Comparison of ENCODE assay signal across 16 cellular contexts in genomic region chr10:114681542-114681941, GRCh38. TPM values are rescaled to one million over a fixed set of nuclear protein-coding genes. Genes with fewer than 3 reads are reported as not detected.
DNase-seq lines count a peak whose midpoint lies in the region; ATAC-seq and TF ChIP-seq lines count a peak whose summit lies in the region.
"Had no signal": no experiment of that assay in that cellular context is flagged by ENCODE, and none has a peak within 500 bp of the region (broad histone marks: within the 10 kb centered on the region; RNA-seq: fewer than 3 reads in every experiment).

No MANE protein-coding gene starts in this region.

- H3K36me3 Mint-ChIP-seq in type B pancreatic cell = no peaks in the 10 kb centered on the region

- H3K27me3 Mint-ChIP-seq in type B pancreatic cell = no peaks in the 10 kb centered on the region

- no peak overlapping the region for H3K27ac Mint-ChIP-seq in type B pancreatic cell
- H3K27ac Mint-ChIP-seq: effector memory CD8-positive, alpha-beta T cell; H9 had no signal

- no peak for ATAC-seq in activated CD4-positive, CD25-positive, alpha-beta regulatory T cell treated with anti-CD3 and anti-CD28 coated beads, Interleukin-2, amount 50 U/mL, for 24 hours
- no peak for ATAC-seq in HG02970 (IDR thresholded peaks at IDR 0.05; ENCODE audit: low FRiP score, unreplicated experiment)
- ATAC-seq: effector memory CD8-positive, alpha-beta T cell had no signal

- H3K4me3 Mint-ChIP-seq in type B pancreatic cell = no peak overlapping the region
- H3K4me3 Mint-ChIP-seq: effector memory CD8-positive, alpha-beta T cell; H9 had no signal

- H3K9me3 Mint-ChIP-seq in type B pancreatic cell = no peaks in the 10 kb centered on the region
- H3K9me3 Mint-ChIP-seq: effector memory CD8-positive, alpha-beta T cell; H9 had no signal

- no peaks in the 10 kb centered on the region for H3K36me3 ChIP-seq in BE2C
- H3K36me3 ChIP-seq: ovary had no signal

- H3K4me1 Mint-ChIP-seq in type B pancreatic cell (ENCODE audit: unreplicated experiment) = peaks cover 51% of the 10 kb centered on the region

- H3K9me3 ChIP-seq in BE2C = no peaks in the 10 kb centered on the region
- H3K9me3 ChIP-seq: ovary had no signal

- H3K4me3 ChIP-seq in BE2C (ENCODE audit: low read depth, low read length) (peak overlapping the region; percentile 75), choroid plexus epithelial cell (ENCODE audit: low read depth, low read length) (no peak overlapping the region)
- H3K4me3 ChIP-seq: ovary had no signal

- DNase-seq in BE2C (peak; percentile 42), NCI-H345 (lab: John Stamatoyannopoulos, UW) (peak; percentile 81), choroid plexus epithelial cell (ENCODE audit: low read depth) (peak; percentile 24), left kidney (ENCODE audit: low read depth, low spot score) (peak; percentile 55), type B pancreatic cell (ENCODE audit: extremely low spot score, unreplicated experiment) (no peak), AG08395 (ENCODE audit: low spot score) (no peak)
- DNase-seq: activated CD4-positive, CD25-positive, alpha-beta regulatory T cell; activated naive CD4-positive, alpha-beta T cell treated with Interleukin-2 at 50 U/mL for 16 hours; effector memory CD8-positive, alpha-beta T cell; GF-D8; H9; NCI-H1694 treated with DMSO at 0.1 percent for 48 hours; ovary; trophoblast cell had no signal

- no peaks in the 10 kb centered on the region for H3K27me3 ChIP-seq in BE2C
- H3K27me3 ChIP-seq: ovary had no signal

- TF ChIP-seq CTCF in BE2C (IDR thresholded peaks at IDR 0.05; ENCODE audit: low read depth, low read length) = no peak
- no peak for TF ChIP-seq CTCF in choroid plexus epithelial cell (conservative IDR thresholded peaks at IDR 0.05; ENCODE audit: low read depth, low read length)
- TF ChIP-seq CTCF in type B pancreatic cell (conservative IDR thresholded peaks at IDR 0.05) = no peak

- H3K4me1 ChIP-seq in BE2C = peaks cover 28% of the 10 kb centered on the region

RNA-seq across cellular contexts. Expression of gene ABLIM1, which starts 23.5 kb away (rescaled TPM):
- 44.0 TPM for polyA plus RNA-seq in BE2C (2012; ENCODE audit: insufficient read depth, insufficient read length, low read depth)
- total RNA-seq in type B pancreatic cell (ENCODE audit: low replicate concordance) = 77.7 and 143 TPM in 2 replicates

Comparison
In these comparisons a context has a peak if more than half of its experiments do, and no peak if none do; other contexts are left out.
1. DNase-seq: peak in BE2C (single experiment), NCI-H345 (single experiment), choroid plexus epithelial cell (single experiment) and left kidney (single experiment); none in type B pancreatic cell (single experiment) and AG08395 (single experiment).